In genomic region chr2:85355073-85355410, GRCh38 we compare ENCODE assay signal across 7 cellular contexts. TPM values are rescaled to one million over a fixed set of nuclear protein-coding genes. Genes with fewer than 3 reads are reported as not detected.
A peak's percentile ranks its signal among the peaks of the same experiment; 100 is the strongest.
DNase-seq lines count a peak whose midpoint lies in the region; ATAC-seq and TF ChIP-seq lines count a peak whose summit lies in the region.

No MANE protein-coding gene starts in this region.

- TF ChIP-seq CTCF in MCF 10A (IDR thresholded peaks at IDR 0.05; ENCODE audit: unreplicated experiment), result no peak

- no peaks in the 10 kb centered on the region for H3K27me3 Mint-ChIP-seq in MCF 10A (ENCODE audit: insufficient read depth, unreplicated experiment)

- H3K27ac Mint-ChIP-seq in MCF 10A (ENCODE audit: low read depth, unreplicated experiment), result peak overlapping the region; percentile 98

- POLR2A ChIA-PET in MCF 10A (lab: Yijun Ruan, JAX), result interaction anchor here (0.5 to 5.8 kb wide), 30 partner anchors 11 to 435 kb away, joined by 3 to 121 read pairs (median 6); partner anchors contain the start of genes C2orf68, GGCX, MAT2A and RNF181

- H3K9me3 ChIP-seq in mononuclear cell (ENCODE audit: low read depth, low read length), result no peaks in the 10 kb centered on the region

- intact Hi-C loops in MCF 10A (cut with micrococcal nuclease) (loop anchor here (2.0 kb wide), 1 partner anchor 248 kb away; the partner anchor contains the start of gene TMEM150A), posterior vena cava (cut with DNase I) (no loop called here)

- H3K27me3 ChIP-seq in mononuclear cell (ENCODE audit: insufficient read depth, low read length), result no peaks in the 10 kb centered on the region

- ATAC-seq in GM19324 (IDR thresholded peaks at IDR 0.05; ENCODE audit: low FRiP score, unreplicated experiment) (peak; percentile 4), HG03439 (IDR thresholded peaks at IDR 0.05; ENCODE audit: unreplicated experiment) (peak; percentile 8)

- H3K4me3 Mint-ChIP-seq in MCF 10A (ENCODE audit: unreplicated experiment), result peak overlapping the region; percentile 97

- H3K4me1 Mint-ChIP-seq in MCF 10A (ENCODE audit: insufficient read depth, unreplicated experiment), result peaks cover 10% of the 10 kb centered on the region

- no peak for DNase-seq in MCF 10A (ENCODE audit: unreplicated experiment)
- no peak for DNase-seq in SW 1271 (lab: John Stamatoyannopoulos, UW)
- DNase-seq in NCI-H1417 (lab: John Stamatoyannopoulos, UW), result no peak
- DNase-seq in posterior vena cava (ENCODE audit: low spot score), result no peak

- peaks cover 22% of the 10 kb centered on the region for H3K4me1 ChIP-seq in mononuclear cell (ENCODE audit: insufficient read depth, low read length)

- H3K36me3 Mint-ChIP-seq in MCF 10A (ENCODE audit: insufficient read depth, unreplicated experiment), result peaks cover 55% of the 10 kb centered on the region

- BruUV-seq in MCF 10A (replicated peaks; lab: Mats Ljungman, UMichigan), result TSS peak; percentile 53

- H3K4me3 ChIP-seq in mononuclear cell (ENCODE audit: low read length), result peak overlapping the region; percentile 96

- no peaks in the 10 kb centered on the region for H3K9me3 Mint-ChIP-seq in MCF 10A (ENCODE audit: unreplicated experiment)

- CTCF ChIA-PET in MCF 10A (lab: Yijun Ruan, JAX), result interaction anchor here (0.6 to 1.8 kb wide), 3 partner anchors 9 to 197 kb away, joined by 3 to 5 read pairs (median 5); no protein-coding TSS in a partner anchor

RNA-seq across cellular contexts. Expression of gene ELMOD3, which starts 0.5 kb away (rescaled TPM):
- total RNA-seq in MCF 10A (2022) (16.2 and 16.7 TPM in 2 replicates), mononuclear cell (12.8 TPM), posterior vena cava (10 to 100 TPM; 11.2 to 13.1 TPM)

RNA-seq across cellular contexts. Expression of gene RETSAT, which starts 0.7 kb away (rescaled TPM):
- total RNA-seq in MCF 10A (2022) (59.2 and 60.4 TPM in 2 replicates), mononuclear cell (6.9 TPM), posterior vena cava (10 to 100 TPM; 29.2 TPM)

RNA-seq across cellular contexts. Expression of gene TGOLN2, which starts 27.3 kb away (rescaled TPM):
- total RNA-seq in MCF 10A (2022) (62.9 and 65.5 TPM in 2 replicates), mononuclear cell (154 TPM), posterior vena cava (100 to 1,000 TPM in 1 of 2 donors, 10 to 100 TPM in 1; 87.2 to 107 TPM)

RNA-seq across cellular contexts. Expression of gene CAPG, which starts 55.1 kb away (rescaled TPM):
- total RNA-seq in MCF 10A (2022), result 173 and 188 TPM in 2 replicates
- 107 TPM for total RNA-seq in mononuclear cell
- 10 to 100 TPM; 56.6 to 72.1 TPM for total RNA-seq in posterior vena cava
